In genomic region chr16:25544294-25544693, GRCh38 we compare ENCODE assay signal across 3 cellular contexts.
TF ChIP-seq lines count a peak whose summit lies in the region.

No MANE protein-coding gene starts in this region.

TF ChIP-seq in HepG2, 621 proteins besides CTCF, POLR2A, EP300 and RAD21:
- no peak for TF ChIP-seq NCOA2 (CRISPR knock-in tag; IDR thresholded peaks at IDR 0.05)
- TF ChIP-seq AGO1 (IDR thresholded peaks at IDR 0.05; ENCODE audit: low read depth, low read length, poor library complexity, severe bottlenecking): no peak
- TF ChIP-seq SP2 (CRISPR knock-in tag; IDR thresholded peaks at IDR 0.05): no peak
- TF ChIP-seq ZNF329 (CRISPR knock-in tag; IDR thresholded peaks at IDR 0.05; ENCODE audit: low read depth): peak; percentile 94
- no peak for TF ChIP-seq MIER2 (CRISPR knock-in tag; IDR thresholded peaks at IDR 0.05)
- TF ChIP-seq, protein P1, sequence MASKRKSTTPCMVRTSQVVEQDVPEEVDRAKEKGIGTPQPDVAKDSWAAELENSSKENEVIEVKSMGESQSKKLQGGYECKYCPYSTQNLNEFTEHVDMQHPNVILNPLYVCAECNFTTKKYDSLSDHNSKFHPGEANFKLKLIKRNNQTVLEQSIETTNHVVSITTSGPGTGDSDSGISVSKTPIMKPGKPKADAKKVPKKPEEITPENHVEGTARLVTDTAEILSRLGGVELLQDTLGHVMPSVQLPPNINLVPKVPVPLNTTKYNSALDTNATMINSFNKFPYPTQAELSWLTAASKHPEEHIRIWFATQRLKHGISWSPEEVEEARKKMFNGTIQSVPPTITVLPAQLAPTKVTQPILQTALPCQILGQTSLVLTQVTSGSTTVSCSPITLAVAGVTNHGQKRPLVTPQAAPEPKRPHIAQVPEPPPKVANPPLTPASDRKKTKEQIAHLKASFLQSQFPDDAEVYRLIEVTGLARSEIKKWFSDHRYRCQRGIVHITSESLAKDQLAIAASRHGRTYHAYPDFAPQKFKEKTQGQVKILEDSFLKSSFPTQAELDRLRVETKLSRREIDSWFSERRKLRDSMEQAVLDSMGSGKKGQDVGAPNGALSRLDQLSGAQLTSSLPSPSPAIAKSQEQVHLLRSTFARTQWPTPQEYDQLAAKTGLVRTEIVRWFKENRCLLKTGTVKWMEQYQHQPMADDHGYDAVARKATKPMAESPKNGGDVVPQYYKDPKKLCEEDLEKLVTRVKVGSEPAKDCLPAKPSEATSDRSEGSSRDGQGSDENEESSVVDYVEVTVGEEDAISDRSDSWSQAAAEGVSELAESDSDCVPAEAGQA (IDR thresholded peaks at IDR 0.05; ENCODE audit: low read depth): no peak
- TF ChIP-seq, protein P1 (CRISPR knock-in tag; IDR thresholded peaks at IDR 0.05; ENCODE audit: borderline replicate concordance): no peak
- TF ChIP-seq ZBTB26 (CRISPR knock-in tag; IDR thresholded peaks at IDR 0.05; ENCODE audit: borderline replicate concordance): no peak
- no peak for TF ChIP-seq RARA (CRISPR knock-in tag; IDR thresholded peaks at IDR 0.05)
- no peak for TF ChIP-seq ZNF138 (CRISPR knock-in tag; IDR thresholded peaks at IDR 0.05; ENCODE audit: low read depth)

TF ChIP-seq in K562, 482 proteins besides CTCF, POLR2A, EP300 and RAD21:
- TF ChIP-seq RBM25 (IDR thresholded peaks at IDR 0.05; ENCODE audit: low read depth, low read length, severe bottlenecking) (peak; percentile 34), ZNF583 (CRISPR knock-in tag; IDR thresholded peaks at IDR 0.05) (no peak), HDGF (IDR thresholded peaks at IDR 0.05) (no peak)

TF ChIP-seq in H1, 55 proteins besides CTCF, POLR2A, EP300 and RAD21:
- TF ChIP-seq POLR2AphosphoS5 (IDR thresholded peaks at IDR 0.05; ENCODE audit: low read depth, low read length) (no peak), KDM1A (IDR thresholded peaks at IDR 0.05; ENCODE audit: borderline replicate concordance, low read length) (peak; percentile 69; the same call in 1 of the 2 replicates)
